ENCODE assay signal across 11 cellular contexts in the genomic region with DNA sequence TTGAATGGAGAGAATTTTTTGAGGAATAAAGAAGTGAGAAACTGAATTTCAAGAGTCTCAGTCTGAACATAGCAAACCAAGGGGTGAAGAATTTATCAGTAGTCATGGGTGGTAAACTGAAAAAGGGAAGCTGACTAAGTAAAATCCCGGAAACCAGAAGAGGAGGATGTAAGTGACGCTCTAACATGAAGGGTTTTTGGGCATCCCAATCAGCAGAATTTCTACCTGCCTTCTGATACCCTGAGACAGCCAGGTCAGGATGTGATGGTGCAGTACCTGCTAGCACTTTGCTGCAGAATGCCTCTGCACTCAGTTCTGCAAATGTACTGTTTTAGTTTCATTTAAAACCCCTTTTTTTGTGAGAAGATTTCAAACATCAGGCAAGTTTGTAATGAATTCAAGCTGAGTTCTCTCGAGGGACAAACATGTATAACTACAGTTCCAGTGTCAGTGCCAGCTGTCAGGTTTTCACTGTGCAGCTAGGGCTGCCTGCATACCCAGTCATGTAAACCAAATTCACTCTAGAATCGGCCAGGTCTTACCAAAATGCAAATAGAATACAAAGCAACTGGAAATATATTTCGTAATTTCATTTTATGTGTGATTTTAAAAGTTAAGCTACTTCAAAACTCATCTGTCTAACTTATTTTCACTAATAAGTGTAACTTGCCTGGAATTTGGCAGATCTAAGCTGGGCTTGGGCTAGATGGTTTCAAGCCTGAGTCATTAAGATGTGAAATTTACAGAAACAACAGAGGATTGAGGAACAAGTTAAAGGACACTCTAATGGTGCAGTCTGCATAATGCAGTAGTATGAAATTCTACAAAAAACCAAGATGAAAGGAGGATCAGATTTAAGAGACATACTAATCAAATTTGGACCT. TPM values are rescaled to one million over a fixed set of nuclear protein-coding genes. Genes with fewer than 3 reads are reported as not detected.
DNase-seq lines count a peak whose midpoint lies in the region; ATAC-seq and TF ChIP-seq lines count a peak whose summit lies in the region.
"Had no signal": no experiment of that assay in that cellular context is flagged by ENCODE, and none has a peak within 500 bp of the region (broad histone marks: within the 10 kb centered on the region; RNA-seq: fewer than 3 reads in every experiment).

No MANE protein-coding gene starts in this region.

- no peaks in the 10 kb centered on the region for H3K9me3 ChIP-seq in SJCRH30 (replicated peaks)

- peak overlapping the region; percentile 77 for H3K27ac Mint-ChIP-seq in dendritic cell treated with granulocyte-macrophage colony-stimulating factor and Interleukin-4, amounts not matched to agents 40 ng/mL and 50 ng/mL, for 4 days

- H3K9me3 Mint-ChIP-seq in dendritic cell treated with granulocyte-macrophage colony-stimulating factor and Interleukin-4, amounts not matched to agents 40 ng/mL and 50 ng/mL, for 4 days = no peaks in the 10 kb centered on the region

- H3K36me3 Mint-ChIP-seq in dendritic cell treated with granulocyte-macrophage colony-stimulating factor and Interleukin-4, amounts not matched to agents 40 ng/mL and 50 ng/mL, for 4 days (ENCODE audit: low read depth) = peaks cover 28% of the 10 kb centered on the region

- intact Hi-C loops in dendritic cell treated with granulocyte-macrophage colony-stimulating factor and Interleukin-4, amounts not matched to agents 40 ng/mL and 50 ng/mL, for 4 days (cut with micrococcal nuclease) = loop anchor here (10.0 kb wide), 1 partner anchor 94 kb away; a partner anchor contains a TSS

- H3K27me3 Mint-ChIP-seq in dendritic cell treated with granulocyte-macrophage colony-stimulating factor and Interleukin-4, amounts not matched to agents 40 ng/mL and 50 ng/mL, for 4 days = peaks cover 2% of the 10 kb centered on the region

- H3K4me1 Mint-ChIP-seq in dendritic cell treated with granulocyte-macrophage colony-stimulating factor and Interleukin-4, amounts not matched to agents 40 ng/mL and 50 ng/mL, for 4 days (ENCODE audit: low read depth) = peaks cover 35% of the 10 kb centered on the region

- no peak overlapping the region for H3K4me3 ChIP-seq in AG10803 (ENCODE audit: low read length)
- H3K4me3 ChIP-seq in SJCRH30 = no peak overlapping the region

- peaks cover 37% of the 10 kb centered on the region for H3K36me3 ChIP-seq in SJCRH30

- no peaks in the 10 kb centered on the region for H3K4me1 ChIP-seq in SJCRH30

- no peak overlapping the region for H3K27ac ChIP-seq in SJCRH30

- H3K27me3 ChIP-seq in SJCRH30 = no peaks in the 10 kb centered on the region

- ATAC-seq in GM18909 (IDR thresholded peaks at IDR 0.05; ENCODE audit: poor library complexity, unreplicated experiment) = peak; percentile 43
- no peak for ATAC-seq in HG03457 (IDR thresholded peaks at IDR 0.05; ENCODE audit: unreplicated experiment)
- ATAC-seq in HG02852 (IDR thresholded peaks at IDR 0.05; ENCODE audit: unreplicated experiment) = no peak
- ATAC-seq: HCT116 had no signal

- no peak for TF ChIP-seq CTCF in AG10803 (conservative IDR thresholded peaks at IDR 0.05; ENCODE audit: low read length)

- no peak overlapping the region for H3K4me3 Mint-ChIP-seq in dendritic cell treated with granulocyte-macrophage colony-stimulating factor and Interleukin-4, amounts not matched to agents 40 ng/mL and 50 ng/mL, for 4 days

- peak; percentile 85 for DNase-seq in AG10803 (ENCODE audit: low read depth)
- peak; percentile 59 for DNase-seq in NCI-H1694 (lab: John Stamatoyannopoulos, UW)
- DNase-seq in SJCRH30 = no peak
- DNase-seq in DMS53 (lab: John Stamatoyannopoulos, UW) = no peak
- DNase-seq: NCI-H1092 treated with DMSO at 0.1 percent for 48 hours had no signal

RNA-seq across cellular contexts. Expression of a gene that starts 13.8 kb away (rescaled TPM):
- not detected in 2 replicates for total RNA-seq in SJCRH30 (2014; rRNA removed; shearing (Covaris generic))
- total RNA-seq: endothelial cell of umbilical vein had no signal

Comparison
In these comparisons a context has a peak if more than half of its experiments do, and no peak if none do; other contexts are left out.
1. DNase-seq: peak in AG10803 (single experiment) and NCI-H1694 (single experiment); none in SJCRH30 (0 of 2) and DMS53 (single experiment).